8 cellular contexts compared by ENCODE assay signal in the genomic region with DNA sequence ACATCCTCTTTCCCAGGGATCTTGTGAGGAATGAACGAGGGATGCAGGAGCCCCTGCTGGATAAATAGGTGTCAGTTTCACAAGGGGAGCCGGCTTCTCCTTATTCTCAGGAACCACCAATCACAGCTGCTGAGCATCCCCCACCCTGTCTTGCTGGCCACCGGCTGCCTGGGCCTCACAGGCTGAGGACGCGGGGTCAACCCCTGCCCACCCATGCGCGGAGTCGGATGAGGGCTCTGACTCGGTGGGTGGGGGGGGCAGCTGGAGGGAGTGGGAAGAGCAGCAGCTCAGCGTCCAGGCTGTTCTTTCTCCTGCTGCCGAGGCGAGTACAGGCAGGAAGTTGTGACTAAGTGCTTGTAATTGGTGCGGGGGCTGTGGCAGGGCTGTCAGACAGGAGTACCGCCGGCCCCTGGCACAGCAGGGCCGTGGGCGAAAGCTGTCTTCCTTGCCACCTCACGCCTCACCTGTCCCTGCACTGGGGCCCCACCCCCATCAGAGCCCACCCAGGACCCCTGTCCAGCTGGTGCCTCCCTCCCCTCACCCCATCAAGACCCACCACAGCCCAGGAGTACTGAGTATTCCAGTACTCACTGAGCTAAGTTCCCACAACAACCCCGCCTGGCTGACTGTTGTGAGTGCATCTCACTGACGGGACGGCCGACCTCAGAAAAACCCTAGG. TPM values are rescaled to one million over a fixed set of nuclear protein-coding genes. Genes with fewer than 3 reads are reported as not detected.
A peak's percentile ranks its signal among the peaks of the same experiment; 100 is the strongest.
DNase-seq lines count a peak whose midpoint lies in the region; ATAC-seq and TF ChIP-seq lines count a peak whose summit lies in the region.

No MANE protein-coding gene starts in this region.

- ATAC-seq in GM21367 (IDR thresholded peaks at IDR 0.05; ENCODE audit: unreplicated experiment) (no peak), HG03378 (IDR thresholded peaks at IDR 0.05; ENCODE audit: unreplicated experiment) (no peak)

- H3K4me3 Mint-ChIP-seq in glutamatergic neuron (ENCODE audit: unreplicated experiment): no peak overlapping the region

- H3K27ac Mint-ChIP-seq in glutamatergic neuron (ENCODE audit: unreplicated experiment): peak overlapping the region; percentile 36

- peaks cover 8% of the 10 kb centered on the region for H3K9me3 Mint-ChIP-seq in glutamatergic neuron (ENCODE audit: unreplicated experiment)

- peak; percentile 64 for DNase-seq in NCI-H82 (lab: John Stamatoyannopoulos, UW)
- no peak for DNase-seq in NCI-H82 treated with DMSO at 0.1 percent for 48 hours (lab: John Stamatoyannopoulos, UW; ENCODE audit: unreplicated experiment)
- peak; percentile 93 for DNase-seq in RKO (ENCODE audit: low spot score)
- DNase-seq in activated effector memory CD4-positive, alpha-beta T cell treated with anti-CD3 and anti-CD28 coated beads, Interleukin-2, amount 50 U/mL, for 16 hours: peak; percentile 87
- DNase-seq in glutamatergic neuron: peak; percentile 79
- peak; percentile 11 to 37 for DNase-seq in stimulated activated CD4-positive, alpha-beta T cell treated with anti-CD3 and anti-CD28 coated beads, Interleukin-1b, Interleukin-23, amount 100 ng/mL, for 1 hour (ENCODE audit: low read depth in 2 of 2)

- no peaks in the 10 kb centered on the region for H3K36me3 Mint-ChIP-seq in glutamatergic neuron (ENCODE audit: unreplicated experiment)

- no peak for TF ChIP-seq CTCF in glutamatergic neuron (IDR thresholded peaks at IDR 0.05; ENCODE audit: partially characterized antibody, unreplicated experiment)

- H3K4me1 Mint-ChIP-seq in glutamatergic neuron (ENCODE audit: low read depth, unreplicated experiment): peaks cover 17% of the 10 kb centered on the region

- peaks cover 6% of the 10 kb centered on the region for H3K27me3 Mint-ChIP-seq in glutamatergic neuron (ENCODE audit: unreplicated experiment)

RNA-seq across cellular contexts. Expression of a gene that starts 11.0 kb away (rescaled TPM):
- 0.39 TPM for total RNA-seq in glutamatergic neuron (ENCODE audit: unreplicated experiment)

RNA-seq across cellular contexts. Expression of a gene that starts 26.9 kb away (rescaled TPM):
- total RNA-seq in glutamatergic neuron (ENCODE audit: unreplicated experiment): 17.8 TPM

RNA-seq across cellular contexts. Expression of a gene that starts 41.9 kb away (rescaled TPM):
- total RNA-seq in glutamatergic neuron (ENCODE audit: unreplicated experiment): 893 TPM

RNA-seq across cellular contexts. Expression of a gene that starts 55.1 kb away (rescaled TPM):
- 96.3 TPM for total RNA-seq in glutamatergic neuron (ENCODE audit: unreplicated experiment)

RNA-seq across cellular contexts. Expression of a gene that starts 55.2 kb away (rescaled TPM):
- total RNA-seq in glutamatergic neuron (ENCODE audit: unreplicated experiment): 18.0 TPM
